11 cellular contexts compared by ENCODE assay signal in genomic region chr17:18743699-18744446, GRCh38. TPM values are rescaled to one million over a fixed set of nuclear protein-coding genes. Genes with fewer than 3 reads are reported as not detected.
DNase-seq lines count a peak whose midpoint lies in the region; ATAC-seq, FAIRE-seq and TF ChIP-seq lines count a peak whose summit lies in the region.
"Not testable (repeated sequence)": the region's sequence is repeated elsewhere in the genome, so short reads cannot be mapped to it uniquely, and the experiment has no call there.
"Had no signal": no experiment of that assay in that cellular context is flagged by ENCODE, and none has a peak within 500 bp of the region (broad histone marks: within the 10 kb centered on the region; RNA-seq: fewer than 3 reads in every experiment).

Gene FBXW10 (plus strand): TSS chr17:18744054. CDS start chr17:18744245, 191 bp downstream.

- peak; percentile 93 for FAIRE-seq in G401.6 (lab: Jason Lieb, UNC)

- DNase-seq in SJCRH30 (peak; percentile 22 to 52), fibroblast of peridontal ligament (ENCODE audit: extremely low read depth) (peak; percentile 8)
- not testable (repeated sequence) for DNase-seq in body of pancreas; right cardiac atrium; type B pancreatic cell (ENCODE audit: extremely low spot score, unreplicated experiment)

- H3K9me3 ChIP-seq in SJCRH30 (replicated peaks); body of pancreas; right cardiac atrium (ENCODE audit: control insufficient read depth, low read length); parathyroid adenoma (ENCODE audit: control insufficient read depth, low read length): not testable (repeated sequence)

- H3K4me3 Mint-ChIP-seq in nephron (peak within 1 kb of the TSS in 2 of 3 experiments; percentile 55 to 63), type B pancreatic cell (peak within 1 kb of the TSS; percentile 52)

- not testable (repeated sequence) for H3K9ac ChIP-seq in parathyroid adenoma

- H3K27ac Mint-ChIP-seq in nephron, result peak within 1 kb of the TSS; percentile 82 to 88 (median 86)
- H3K27ac Mint-ChIP-seq in type B pancreatic cell, result not testable (repeated sequence)

- H3K4me3 ChIP-seq in SJCRH30, result peak within 1 kb of the TSS; percentile 66
- not testable (repeated sequence) for H3K4me3 ChIP-seq in body of pancreas; right cardiac atrium (ENCODE audit: low read length); parathyroid adenoma (ENCODE audit: low read depth, low read length)

- TF ChIP-seq POLR2A in body of pancreas (IDR thresholded peaks at IDR 0.05), result not testable (repeated sequence)

- not testable (repeated sequence) for H3K27me3 ChIP-seq in SJCRH30; body of pancreas; right cardiac atrium (ENCODE audit: control insufficient read depth, insufficient read depth); parathyroid adenoma (ENCODE audit: control insufficient read depth, insufficient read depth, low read length)

- not testable (repeated sequence) for H3K27me3 Mint-ChIP-seq in nephron (ENCODE audit: low read depth); type B pancreatic cell

- H3K79me2 ChIP-seq in parathyroid adenoma, result not testable (repeated sequence)

- not testable (repeated sequence) for H3K27ac ChIP-seq in SJCRH30; body of pancreas; right cardiac atrium (ENCODE audit: low read length)
- peak within 1 kb of the TSS; percentile 39 for H3K27ac ChIP-seq in parathyroid adenoma

- 25% methylated on average over 9 of the region's 10 CpGs; no CpG with 5 or more reads in 1 of the 2 donors for WGBS in body of pancreas, 2 donors
- WGBS in right cardiac atrium, result 19% methylated on average over 9 of the region's 10 CpGs

- intact Hi-C loops in body of pancreas (cut with DNase I); right cardiac atrium (cut with DNase I): not testable (repeated sequence)

- H3K36me3 Mint-ChIP-seq in nephron (ENCODE audit: low read depth); type B pancreatic cell: not testable (repeated sequence)

- peak within 1 kb of the TSS; percentile 83 for H2AFZ ChIP-seq in parathyroid adenoma

- not testable (repeated sequence) for H3K4me1 Mint-ChIP-seq in nephron; type B pancreatic cell (ENCODE audit: unreplicated experiment)

- H3K9me3 Mint-ChIP-seq in nephron, type B pancreatic cell: not testable (repeated sequence)

- ATAC-seq in body of pancreas (peak; percentile 56), right cardiac atrium (peak; percentile 82 to 83)

- H3K4me1 ChIP-seq in SJCRH30; body of pancreas; right cardiac atrium (ENCODE audit: control insufficient read depth, insufficient read depth, low read length); parathyroid adenoma: not testable (repeated sequence)

- TF ChIP-seq CTCF in body of pancreas (IDR thresholded peaks at IDR 0.05); nephron (IDR thresholded peaks at IDR 0.05; ENCODE audit: unreplicated experiment in 3 of 3); parathyroid adenoma (IDR thresholded peaks at IDR 0.05); type B pancreatic cell (conservative IDR thresholded peaks at IDR 0.05): not testable (repeated sequence)

- not testable (repeated sequence) for H3K4me2 ChIP-seq in parathyroid adenoma (ENCODE audit: low read length)

- H3K36me3 ChIP-seq in SJCRH30; body of pancreas (replicated peaks in 1 of 2; ENCODE audit: insufficient read depth in 1 of 2, low read depth in 2 of 2); parathyroid adenoma (ENCODE audit: control insufficient read depth, insufficient read depth, low read length): not testable (repeated sequence)

RNA-seq across cellular contexts. Expression of gene FBXW10, which starts in this region (rescaled TPM):
- total RNA-seq in SJCRH30 (2014; rRNA removed; shearing (Covaris generic)), result 0.15 and 0.20 TPM in 2 replicates
- total RNA-seq in body of pancreas (not detected), right cardiac atrium (under 1 TPM; 0.14 to 0.26 (median 0.17) TPM), type B pancreatic cell (ENCODE audit: low replicate concordance) (0.19 and 0.22 TPM in 2 replicates)
- polyA plus RNA-seq in right cardiac atrium, result 0.11 TPM
- total RNA-seq: A172; CD8-positive, alpha-beta T cell; H9 had no signal

Comparison
In these comparisons a context has a peak if more than half of its experiments do, and no peak if none do; other contexts are left out.
1. Peak in DNase-seq and H3K4me3 ChIP-seq in SJCRH30; RNA of the gene not detected or under 1 TPM.
2. Peak in ATAC-seq in body of pancreas; RNA of the gene not detected or under 1 TPM.
3. Peak in ATAC-seq in right cardiac atrium; RNA of the gene not detected or under 1 TPM.